ENCODE assay signal across 8 cellular contexts in the genomic region with DNA sequence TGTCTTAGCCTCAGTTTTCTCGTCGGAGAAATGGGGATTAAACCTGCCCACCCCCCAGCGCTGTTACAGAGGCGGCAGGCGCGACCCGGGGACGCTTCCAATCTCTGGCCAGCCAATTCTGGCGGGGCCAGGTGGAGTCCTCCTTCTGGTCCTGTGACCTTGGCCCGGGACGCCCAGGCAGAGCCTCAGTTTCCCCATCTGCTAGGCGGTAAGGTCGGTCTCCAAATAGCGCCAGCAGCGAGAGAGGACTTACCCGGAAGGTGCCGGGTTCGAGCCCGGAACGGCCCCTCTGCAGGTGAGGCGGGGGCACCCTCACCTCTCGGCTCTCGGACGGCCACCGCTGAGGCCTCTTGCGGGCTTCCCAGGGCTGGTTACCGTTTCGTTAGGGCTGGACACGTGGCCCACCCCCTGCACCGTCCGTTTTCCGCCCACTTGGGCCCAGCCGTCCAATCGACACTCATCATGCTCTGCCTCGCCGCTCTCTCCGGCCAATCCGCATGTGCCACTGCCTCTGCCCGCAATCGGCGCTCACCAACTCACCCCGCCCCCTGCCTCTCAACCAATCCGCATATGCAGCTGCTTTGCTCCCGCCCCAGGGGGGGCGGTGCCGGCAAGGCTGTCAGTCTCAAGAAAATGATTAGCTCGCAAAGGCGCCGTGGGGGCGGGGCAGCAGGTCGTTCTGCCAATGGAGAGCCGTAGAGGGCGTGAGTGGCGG. TPM values are rescaled to one million over a fixed set of nuclear protein-coding genes. Genes with fewer than 3 reads are reported as not detected.
A peak's percentile ranks its signal among the peaks of the same experiment; 100 is the strongest.
DNase-seq lines count a peak whose midpoint lies in the region; ATAC-seq, FAIRE-seq and TF ChIP-seq lines count a peak whose summit lies in the region.

A gene with protein sequence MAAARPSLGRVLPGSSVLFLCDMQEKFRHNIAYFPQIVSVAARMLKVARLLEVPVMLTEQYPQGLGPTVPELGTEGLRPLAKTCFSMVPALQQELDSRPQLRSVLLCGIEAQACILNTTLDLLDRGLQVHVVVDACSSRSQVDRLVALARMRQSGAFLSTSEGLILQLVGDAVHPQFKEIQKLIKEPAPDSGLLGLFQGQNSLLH (minus strand): TSS at position 384 of the 715 bp plus-strand sequence. CDS start 5,156 bp downstream, outside the sequence.

- H3K9me3 ChIP-seq in Loucy (ENCODE audit: insufficient read depth, low read depth, low read length): no peaks in the 10 kb centered on the region

- H3K36me3 ChIP-seq in Loucy (ENCODE audit: insufficient read depth, low read length): no peaks in the 10 kb centered on the region

- H3K9me3 Mint-ChIP-seq in naive thymus-derived CD8-positive, alpha-beta T cell: no peaks in the 10 kb centered on the region

- peak within 1 kb of the TSS; percentile 89 to 96 (median 93) for H3K27ac Mint-ChIP-seq in naive thymus-derived CD8-positive, alpha-beta T cell

- TF ChIP-seq CTCF in Loucy (conservative IDR thresholded peaks at IDR 0.05; ENCODE audit: low read length): no peak
- no peak for TF ChIP-seq CTCF in fibroblast of mammary gland (conservative IDR thresholded peaks at IDR 0.05; ENCODE audit: control insufficient read depth, insufficient read depth, low read depth, low read length)

- peak within 1 kb of the TSS; percentile 86 for H3K4me2 ChIP-seq in Loucy (ENCODE audit: low read depth, low read length, poor library complexity, severe bottlenecking)

- no peaks in the 10 kb centered on the region for H3K36me3 Mint-ChIP-seq in naive thymus-derived CD8-positive, alpha-beta T cell

- 0 out of 2 replicates have a peak, but pooled peaks cover 3% of the 10 kb centered on the region for H3F3A ChIP-seq in Loucy (ENCODE audit: low read depth)

- TF ChIP-seq POLR2A in H54 (IDR thresholded peaks at IDR 0.05; ENCODE audit: low read depth, low read length) (peak; percentile 86), Raji (IDR thresholded peaks at IDR 0.05; ENCODE audit: insufficient read depth, low read depth, low read length) (peak; percentile 71)

- POLR2A ChIA-PET in naive thymus-derived CD8-positive, alpha-beta T cell (lab: Charles Lee): interaction anchor here (0.6 to 2.7 kb wide), 12 partner anchors 9 to 862 kb away, joined by 3 to 24 read pairs (median 4); partner anchors contain the start of genes FIZ1, TMEM238, ZNF628 and ZNF784

- H3K4me1 Mint-ChIP-seq in naive thymus-derived CD8-positive, alpha-beta T cell: peaks cover 15 to 30% (median 24%) of the 10 kb centered on the region in 4 donors

- DNase-seq in EL (peak; percentile 100), H54 (ENCODE audit: insufficient read length, low spot score) (peak; percentile 100), fibroblast of mammary gland (ENCODE audit: low read depth) (peak; percentile 99)
- peak; percentile 100 for DNase-seq in activated T-helper 9 cell treated with anti-CD3 and anti-CD28 coated beads, Interleukin-2, amount 50 U/mL, for 16 hours (ENCODE audit: low read depth)
- DNase-seq in naive thymus-derived CD8-positive, alpha-beta T cell: peak; percentile 99 to 100 (median 100)
- DNase-seq in stimulated activated naive CD4-positive, alpha-beta T cell (lab: John Stamatoyannopoulos, UW): peak; percentile 98 to 100 (median 100)

- H3K79me2 ChIP-seq in Loucy (ENCODE audit: insufficient read depth, low read length): peaks cover 19% of the 10 kb centered on the region

- H3K4me3 Mint-ChIP-seq in naive thymus-derived CD8-positive, alpha-beta T cell: peak within 1 kb of the TSS; percentile 88 to 96 (median 91)

- H3K4me1 ChIP-seq in Loucy (ENCODE audit: insufficient read depth, low read length, poor library complexity, severe bottlenecking): peaks cover 33% of the 10 kb centered on the region

- H4K20me1 ChIP-seq in Loucy (ENCODE audit: insufficient read depth, low read length, poor library complexity, severe bottlenecking): peaks cover 13% of the 10 kb centered on the region

- H3K9ac ChIP-seq in Loucy (ENCODE audit: low read depth, low read length, poor library complexity, severe bottlenecking): peak within 1 kb of the TSS; percentile 100

- peak; percentile 96 for ATAC-seq in naive thymus-derived CD8-positive, alpha-beta T cell

- H3K9me2 ChIP-seq in Loucy (replicated peaks; ENCODE audit: low read depth, low read length): no peaks in the 10 kb centered on the region

- FAIRE-seq in H54 (lab: Jason Lieb, UNC): peak; percentile 73

- peaks cover 3% of the 10 kb centered on the region for H3K27me3 ChIP-seq in Loucy (ENCODE audit: insufficient read depth, low read length, poor library complexity, severe bottlenecking)

- H3K27me3 Mint-ChIP-seq in naive thymus-derived CD8-positive, alpha-beta T cell: peaks cover 0 to 4% (median 0%) of the 10 kb centered on the region in 5 donors

- H2AFZ ChIP-seq in Loucy (ENCODE audit: low read length): peak within 1 kb of the TSS; percentile 57; the same call in 1 of the 2 replicates

- H3K4me3 ChIP-seq in Loucy (ENCODE audit: low read length, poor library complexity, severe bottlenecking) (peak within 1 kb of the TSS; percentile 98), fibroblast of mammary gland (ENCODE audit: control insufficient read depth, low read depth, low read length) (peak within 1 kb of the TSS; percentile 86)

RNA-seq across cellular contexts. Expression of the gene that starts here (rescaled TPM):
- 10 to 100 TPM; 10.5 to 11.0 TPM for total RNA-seq in naive thymus-derived CD8-positive, alpha-beta T cell
- polyA plus RNA-seq in naive thymus-derived CD8-positive, alpha-beta T cell: 10 to 100 TPM; 30.5 to 35.6 (median 34.2) TPM

Comparison
In these comparisons a context has a peak if more than half of its experiments do, and no peak if none do; other contexts are left out.
1. Peak in every context shown above with its lines: DNase-seq, ATAC-seq and H3K4me3 ChIP-seq.